ENCODE assay signal across 1 cellular context in the genomic region with DNA sequence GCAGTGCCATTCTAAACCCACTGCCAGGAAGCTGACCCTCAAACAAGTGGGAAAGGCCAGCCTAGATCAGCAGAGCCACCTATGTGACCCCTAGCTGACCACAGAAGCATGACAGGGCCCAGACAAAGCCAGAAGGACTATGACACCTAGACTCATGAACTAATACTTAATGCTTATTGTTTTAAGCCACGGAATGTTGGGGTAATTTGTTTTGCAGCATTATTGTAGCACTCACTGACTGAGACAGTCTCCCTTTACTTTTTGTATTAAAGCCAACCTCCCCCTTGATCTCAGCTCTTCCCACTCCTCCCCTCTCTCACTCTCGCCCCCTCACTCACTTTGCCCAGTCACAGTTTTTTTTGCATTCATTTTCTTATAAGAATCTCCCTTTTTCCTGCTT.
A peak's percentile ranks its signal among the peaks of the same experiment; 100 is the strongest.
TF ChIP-seq lines count a peak whose summit lies in the region.

No MANE protein-coding gene starts in this region.

TF ChIP-seq in HepG2, 621 proteins besides CTCF, POLR2A, EP300 and RAD21:
- TF ChIP-seq FOXJ3 (CRISPR knock-in tag; IDR thresholded peaks at IDR 0.05; ENCODE audit: borderline replicate concordance), result no peak
- TF ChIP-seq, protein P1, sequence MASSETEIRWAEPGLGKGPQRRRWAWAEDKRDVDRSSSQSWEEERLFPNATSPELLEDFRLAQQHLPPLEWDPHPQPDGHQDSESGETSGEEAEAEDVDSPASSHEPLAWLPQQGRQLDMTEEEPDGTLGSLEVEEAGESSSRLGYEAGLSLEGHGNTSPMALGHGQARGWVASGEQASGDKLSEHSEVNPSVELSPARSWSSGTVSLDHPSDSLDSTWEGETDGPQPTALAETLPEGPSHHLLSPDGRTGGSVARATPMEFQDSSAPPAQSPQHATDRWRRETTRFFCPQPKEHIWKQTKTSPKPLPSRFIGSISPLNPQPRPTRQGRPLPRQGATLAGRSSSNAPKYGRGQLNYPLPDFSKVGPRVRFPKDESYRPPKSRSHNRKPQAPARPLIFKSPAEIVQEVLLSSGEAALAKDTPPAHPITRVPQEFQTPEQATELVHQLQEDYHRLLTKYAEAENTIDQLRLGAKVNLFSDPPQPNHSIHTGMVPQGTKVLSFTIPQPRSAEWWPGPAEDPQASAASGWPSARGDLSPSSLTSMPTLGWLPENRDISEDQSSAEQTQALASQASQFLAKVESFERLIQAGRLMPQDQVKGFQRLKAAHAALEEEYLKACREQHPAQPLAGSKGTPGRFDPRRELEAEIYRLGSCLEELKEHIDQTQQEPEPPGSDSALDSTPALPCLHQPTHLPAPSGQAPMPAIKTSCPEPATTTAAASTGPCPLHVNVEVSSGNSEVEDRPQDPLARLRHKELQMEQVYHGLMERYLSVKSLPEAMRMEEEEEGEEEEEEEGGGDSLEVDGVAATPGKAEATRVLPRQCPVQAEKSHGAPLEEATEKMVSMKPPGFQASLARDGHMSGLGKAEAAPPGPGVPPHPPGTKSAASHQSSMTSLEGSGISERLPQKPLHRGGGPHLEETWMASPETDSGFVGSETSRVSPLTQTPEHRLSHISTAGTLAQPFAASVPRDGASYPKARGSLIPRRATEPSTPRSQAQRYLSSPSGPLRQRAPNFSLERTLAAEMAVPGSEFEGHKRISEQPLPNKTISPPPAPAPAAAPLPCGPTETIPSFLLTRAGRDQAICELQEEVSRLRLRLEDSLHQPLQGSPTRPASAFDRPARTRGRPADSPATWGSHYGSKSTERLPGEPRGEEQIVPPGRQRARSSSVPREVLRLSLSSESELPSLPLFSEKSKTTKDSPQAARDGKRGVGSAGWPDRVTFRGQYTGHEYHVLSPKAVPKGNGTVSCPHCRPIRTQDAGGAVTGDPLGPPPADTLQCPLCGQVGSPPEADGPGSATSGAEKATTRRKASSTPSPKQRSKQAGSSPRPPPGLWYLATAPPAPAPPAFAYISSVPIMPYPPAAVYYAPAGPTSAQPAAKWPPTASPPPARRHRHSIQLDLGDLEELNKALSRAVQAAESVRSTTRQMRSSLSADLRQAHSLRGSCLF (CRISPR knock-in tag; IDR thresholded peaks at IDR 0.05; ENCODE audit: borderline replicate concordance), result no peak
- TF ChIP-seq, protein P2, sequence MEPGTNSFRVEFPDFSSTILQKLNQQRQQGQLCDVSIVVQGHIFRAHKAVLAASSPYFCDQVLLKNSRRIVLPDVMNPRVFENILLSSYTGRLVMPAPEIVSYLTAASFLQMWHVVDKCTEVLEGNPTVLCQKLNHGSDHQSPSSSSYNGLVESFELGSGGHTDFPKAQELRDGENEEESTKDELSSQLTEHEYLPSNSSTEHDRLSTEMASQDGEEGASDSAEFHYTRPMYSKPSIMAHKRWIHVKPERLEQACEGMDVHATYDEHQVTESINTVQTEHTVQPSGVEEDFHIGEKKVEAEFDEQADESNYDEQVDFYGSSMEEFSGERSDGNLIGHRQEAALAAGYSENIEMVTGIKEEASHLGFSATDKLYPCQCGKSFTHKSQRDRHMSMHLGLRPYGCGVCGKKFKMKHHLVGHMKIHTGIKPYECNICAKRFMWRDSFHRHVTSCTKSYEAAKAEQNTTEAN (CRISPR knock-in tag; conservative IDR thresholded peaks at IDR 0.05), result no peak
- TF ChIP-seq ZBTB8A (CRISPR knock-in tag; IDR thresholded peaks at IDR 0.05; ENCODE audit: borderline replicate concordance, low read depth), result no peak
- peak in 1 of 2 experiments; percentile 49; a peak in 1 of 4 replicates for TF ChIP-seq NR2F1 (CRISPR knock-in tag; IDR thresholded peaks at IDR 0.05)
- no peak for TF ChIP-seq ZNF616 (CRISPR knock-in tag; IDR thresholded peaks at IDR 0.05; ENCODE audit: low read depth)
- TF ChIP-seq RARA (CRISPR knock-in tag; IDR thresholded peaks at IDR 0.05), result peak; percentile 33; the same call in 1 of the 2 replicates
- no peak for TF ChIP-seq ZNF350 (CRISPR knock-in tag; IDR thresholded peaks at IDR 0.05; ENCODE audit: borderline replicate concordance, low read depth)
- no peak for TF ChIP-seq PHF20 (CRISPR knock-in tag; IDR thresholded peaks at IDR 0.05)
- TF ChIP-seq TBX2 (CRISPR knock-in tag; IDR thresholded peaks at IDR 0.05; ENCODE audit: borderline replicate concordance), result 0 out of 2 replicates have a peak, but pooled peaks have one; percentile 21
- TF ChIP-seq BRD4 (CRISPR knock-in tag; IDR thresholded peaks at IDR 0.05), result no peak
- TF ChIP-seq TCF7L2 (IDR thresholded peaks at IDR 0.05; ENCODE audit: low read depth, low read length), result no peak
- TF ChIP-seq ZNF513 (CRISPR knock-in tag; conservative IDR thresholded peaks at IDR 0.05), result no peak
- TF ChIP-seq, protein P3, sequence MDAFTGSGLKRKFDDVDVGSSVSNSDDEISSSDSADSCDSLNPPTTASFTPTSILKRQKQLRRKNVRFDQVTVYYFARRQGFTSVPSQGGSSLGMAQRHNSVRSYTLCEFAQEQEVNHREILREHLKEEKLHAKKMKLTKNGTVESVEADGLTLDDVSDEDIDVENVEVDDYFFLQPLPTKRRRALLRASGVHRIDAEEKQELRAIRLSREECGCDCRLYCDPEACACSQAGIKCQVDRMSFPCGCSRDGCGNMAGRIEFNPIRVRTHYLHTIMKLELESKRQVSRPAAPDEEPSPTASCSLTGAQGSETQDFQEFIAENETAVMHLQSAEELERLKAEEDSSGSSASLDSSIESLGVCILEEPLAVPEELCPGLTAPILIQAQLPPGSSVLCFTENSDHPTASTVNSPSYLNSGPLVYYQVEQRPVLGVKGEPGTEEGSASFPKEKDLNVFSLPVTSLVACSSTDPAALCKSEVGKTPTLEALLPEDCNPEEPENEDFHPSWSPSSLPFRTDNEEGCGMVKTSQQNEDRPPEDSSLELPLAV (CRISPR knock-in tag; conservative IDR thresholded peaks at IDR 0.05; ENCODE audit: low read depth), result no peak
- TF ChIP-seq, protein P4, sequence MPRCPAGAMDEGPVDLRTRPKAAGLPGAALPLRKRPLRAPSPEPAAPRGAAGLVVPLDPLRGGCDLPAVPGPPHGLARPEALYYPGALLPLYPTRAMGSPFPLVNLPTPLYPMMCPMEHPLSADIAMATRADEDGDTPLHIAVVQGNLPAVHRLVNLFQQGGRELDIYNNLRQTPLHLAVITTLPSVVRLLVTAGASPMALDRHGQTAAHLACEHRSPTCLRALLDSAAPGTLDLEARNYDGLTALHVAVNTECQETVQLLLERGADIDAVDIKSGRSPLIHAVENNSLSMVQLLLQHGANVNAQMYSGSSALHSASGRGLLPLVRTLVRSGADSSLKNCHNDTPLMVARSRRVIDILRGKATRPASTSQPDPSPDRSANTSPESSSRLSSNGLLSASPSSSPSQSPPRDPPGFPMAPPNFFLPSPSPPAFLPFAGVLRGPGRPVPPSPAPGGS (CRISPR knock-in tag; IDR thresholded peaks at IDR 0.05), result no peak
- no peak for TF ChIP-seq KAT7 (CRISPR knock-in tag; IDR thresholded peaks at IDR 0.05; ENCODE audit: borderline replicate concordance)
- TF ChIP-seq, protein P5, sequence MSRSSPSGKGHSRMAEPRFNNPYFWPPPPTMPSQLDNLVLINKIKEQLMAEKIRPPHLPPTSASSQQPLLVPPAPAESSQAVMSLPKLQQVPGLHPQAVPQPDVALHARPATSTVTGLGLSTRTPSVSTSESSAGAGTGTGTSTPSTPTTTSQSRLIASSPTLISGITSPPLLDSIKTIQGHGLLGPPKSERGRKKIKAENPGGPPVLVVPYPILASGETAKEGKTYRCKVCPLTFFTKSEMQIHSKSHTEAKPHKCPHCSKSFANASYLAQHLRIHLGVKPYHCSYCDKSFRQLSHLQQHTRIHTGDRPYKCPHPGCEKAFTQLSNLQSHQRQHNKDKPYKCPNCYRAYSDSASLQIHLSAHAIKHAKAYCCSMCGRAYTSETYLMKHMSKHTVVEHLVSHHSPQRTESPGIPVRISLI (CRISPR knock-in tag; IDR thresholded peaks at IDR 0.05; ENCODE audit: borderline replicate concordance), result no peak
- TF ChIP-seq ZMYM3 (CRISPR knock-in tag; IDR thresholded peaks at IDR 0.05), result no peak
- TF ChIP-seq RBAK (CRISPR knock-in tag; IDR thresholded peaks at IDR 0.05), result peak; percentile 93; the same call in 1 of the 2 replicates
- TF ChIP-seq ZHX1 (CRISPR knock-in tag; IDR thresholded peaks at IDR 0.05; ENCODE audit: low read depth), result no peak
